Comparison of ENCODE assay signal across 8 cellular contexts in the genomic region with DNA sequence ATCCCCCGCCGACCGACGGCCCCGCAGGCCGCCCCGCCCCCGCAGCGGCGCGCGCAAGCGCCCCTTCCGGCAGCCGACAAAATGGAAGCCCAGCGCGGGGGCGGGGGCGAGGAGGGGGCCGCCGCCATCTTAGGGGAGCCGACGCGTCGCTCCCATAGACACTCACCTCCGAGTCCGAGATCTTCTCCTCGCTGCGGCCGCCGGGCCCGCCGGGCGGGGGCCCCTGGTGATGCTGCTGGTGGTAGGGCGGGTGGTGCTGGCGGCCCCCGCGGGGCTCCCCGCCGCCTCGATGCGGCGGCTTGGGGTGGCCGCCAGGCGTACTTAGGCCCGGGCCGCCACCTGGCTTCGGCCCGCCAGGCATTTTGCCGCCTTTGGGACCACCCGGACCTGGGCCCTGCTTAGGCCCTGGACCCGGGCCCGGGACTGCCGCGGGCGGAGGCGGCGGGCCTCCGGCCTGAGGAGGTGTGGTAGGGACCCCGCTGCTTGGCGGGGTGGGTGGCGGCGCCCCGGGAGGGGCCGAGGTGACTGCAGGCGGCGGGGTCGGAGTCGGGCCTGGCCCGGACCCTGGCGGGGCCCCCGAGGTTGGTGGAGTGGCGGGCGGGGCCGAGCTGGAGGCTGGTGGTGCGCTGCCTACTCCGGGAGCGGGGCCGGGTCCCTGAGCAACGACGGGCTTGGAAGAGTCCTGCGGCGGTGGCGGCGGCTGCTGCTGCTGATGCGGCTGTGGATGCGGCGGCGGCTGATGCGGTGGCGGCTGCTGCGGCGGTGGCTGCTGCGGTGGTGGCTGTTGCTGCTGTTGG. TPM values are rescaled to one million over a fixed set of nuclear protein-coding genes. Genes with fewer than 3 reads are reported as not detected.
A peak's percentile ranks its signal among the peaks of the same experiment; 100 is the strongest.
DNase-seq lines count a peak whose midpoint lies in the region; ATAC-seq, FAIRE-seq and TF ChIP-seq lines count a peak whose summit lies in the region.

No MANE protein-coding gene starts in this region.

- H4K5ac ChIP-seq in H9 (ENCODE audit: insufficient read length, low read depth, low read length) = peak overlapping the region; percentile 34

- no peak overlapping the region for H2BK12ac ChIP-seq in H9 (ENCODE audit: insufficient read length, low read depth, low read length)

- FAIRE-seq in pancreas (lab: Jason Lieb, UNC) = no peak

- peaks cover 15% of the 10 kb centered on the region for H3K27me3 Mint-ChIP-seq in H9 (ENCODE audit: low read depth)
- H3K27me3 Mint-ChIP-seq in activated naive CD8-positive, alpha-beta T cell = no peaks in the 10 kb centered on the region

- peak; percentile 55 for ATAC-seq in DND-41 (ENCODE audit: insufficient read depth, low read depth)
- ATAC-seq in Right ventricle myocardium inferior = peak; percentile 77
- peak; percentile 67 to 83 (median 76) for ATAC-seq in pancreas

- H3K27ac ChIP-seq in DND-41 (ENCODE audit: low read length) (peak overlapping the region; percentile 92), H9 (ENCODE audit: insufficient read length, low read depth, low read length) (no peak overlapping the region), pancreas (peak overlapping the region; percentile 96 to 99 (median 97)), thymus (ENCODE audit: low read depth) (peak overlapping the region; percentile 100)

- H2AFZ ChIP-seq in DND-41 (ENCODE audit: low read depth, low read length) = peak overlapping the region; percentile 41; the same call in 1 of the 2 replicates
- H2AFZ ChIP-seq in H9 (ENCODE audit: low read length) = no peak overlapping the region

- peak overlapping the region; percentile 100 for H4K91ac ChIP-seq in H9 (ENCODE audit: insufficient read length, low read depth, low read length)

- no peak overlapping the region for H2BK15ac ChIP-seq in H9 (ENCODE audit: low read depth, low read length)

- peak overlapping the region; percentile 92; the same call in 1 of the 2 replicates for H3K4ac ChIP-seq in H9 (ENCODE audit: low read depth, low read length)

- peak overlapping the region; percentile 96 for H3K14ac ChIP-seq in H9 (ENCODE audit: insufficient read depth, low read length)

- H3K23ac ChIP-seq in H9 (ENCODE audit: insufficient read length, low read depth, low read length) = no peak overlapping the region

- peak overlapping the region; percentile 70 for H3K4me2 ChIP-seq in DND-41 (ENCODE audit: insufficient read depth, low read length)
- H3K4me2 ChIP-seq in H9 (ENCODE audit: insufficient read depth, insufficient read length, low read length) = peak overlapping the region; percentile 87

- no peak overlapping the region for H4K8ac ChIP-seq in H9 (replicated peaks; ENCODE audit: insufficient read length, low read depth, low read length)

- no peaks in the 10 kb centered on the region for H3K27me3 ChIP-seq in DND-41 (ENCODE audit: insufficient read depth, low read length, poor library complexity)
- no peaks in the 10 kb centered on the region for H3K27me3 ChIP-seq in H9 (ENCODE audit: insufficient read depth, low read length)
- no peaks in the 10 kb centered on the region for H3K27me3 ChIP-seq in pancreas
- no peaks in the 10 kb centered on the region for H3K27me3 ChIP-seq in thymus (ENCODE audit: control insufficient read depth, insufficient read depth)

- H3K23me2 ChIP-seq in H9 (ENCODE audit: insufficient read length, low read depth, low read length, poor library complexity, severe bottlenecking) = peaks cover 9% of the 10 kb centered on the region

- H3K9me3 ChIP-seq in DND-41 (ENCODE audit: insufficient read depth, low read length, severe bottlenecking) = no peaks in the 10 kb centered on the region
- H3K9me3 ChIP-seq in H9 (ENCODE audit: control insufficient read depth, low read depth, low read length) = no peaks in the 10 kb centered on the region
- no peaks in the 10 kb centered on the region for H3K9me3 ChIP-seq in pancreas
- no peaks in the 10 kb centered on the region for H3K9me3 ChIP-seq in thymus (ENCODE audit: control insufficient read depth)

- no CpG with 5 or more reads among the region's 94 CpGs for WGBS in H9 (ENCODE audit: extremely low coverage, insufficient read length, low lambda C conversion rate)
- WGBS in pancreas, 2 donors = 1% methylated on average over 32 to 94 of the region's 94 CpGs
- WGBS in thymus = under 1% methylated on average over 94 of the region's 94 CpGs

- H3K36me3 ChIP-seq in DND-41 (ENCODE audit: insufficient read depth, low read length) = peaks cover 56% of the 10 kb centered on the region
- H3K36me3 ChIP-seq in pancreas = peaks cover 4 to 29% (median 28%) of the 10 kb centered on the region in 3 donors
- H3K36me3 ChIP-seq in thymus (ENCODE audit: control insufficient read depth, insufficient read depth) = peaks cover 33% of the 10 kb centered on the region

- H3K9me3 Mint-ChIP-seq in H9 = peaks cover 2 to 4% of the 10 kb centered on the region in 2 experiments; a peak in 3 of 5 replicates
- no peaks in the 10 kb centered on the region for H3K9me3 Mint-ChIP-seq in activated naive CD8-positive, alpha-beta T cell (ENCODE audit: low read depth)

- peak overlapping the region; percentile 98 to 100 (median 100) for H3K27ac Mint-ChIP-seq in H9
- H3K27ac Mint-ChIP-seq in activated naive CD8-positive, alpha-beta T cell = peak overlapping the region; percentile 96

- peak overlapping the region; percentile 74 for H2BK120ac ChIP-seq in H9 (ENCODE audit: low read depth, low read length, poor library complexity, severe bottlenecking)

- peaks cover 35 to 44% of the 10 kb centered on the region in 2 experiments for H3K4me1 Mint-ChIP-seq in H9
- H3K4me1 Mint-ChIP-seq in activated naive CD8-positive, alpha-beta T cell (ENCODE audit: low read depth) = peaks cover 46% of the 10 kb centered on the region

- H2BK5ac ChIP-seq in H9 (ENCODE audit: insufficient read length, low read length) = peak overlapping the region; percentile 73

- H3K79me2 ChIP-seq in DND-41 (ENCODE audit: insufficient read depth, low read length) (peaks cover 62% of the 10 kb centered on the region), H9 (ENCODE audit: insufficient read depth, low read length) (peaks cover 35% of the 10 kb centered on the region)

- H2BK20ac ChIP-seq in H9 (ENCODE audit: low read depth, low read length, poor library complexity, severe bottlenecking) = no peak overlapping the region

- H3K4me3 Mint-ChIP-seq in H9 = peak overlapping the region; percentile 95 to 98
- peak overlapping the region; percentile 97 for H3K4me3 Mint-ChIP-seq in activated naive CD8-positive, alpha-beta T cell

- H3K4me3 ChIP-seq in DND-41 (ENCODE audit: low read depth in 1 of 2, low read length in 2 of 2) (peak overlapping the region; percentile 85 to 93), pancreas (peak overlapping the region; percentile 99 to 100 (median 100)), thymus (ENCODE audit: low read length) (peak overlapping the region; percentile 100)

- H3K9ac ChIP-seq in DND-41 (ENCODE audit: low read depth, low read length) (peak overlapping the region; percentile 100), H9 (ENCODE audit: extremely low read depth, insufficient read length, low read length) (peak overlapping the region; percentile 95)

- H4K20me1 ChIP-seq in DND-41 (ENCODE audit: insufficient read depth, low read length) (peaks cover 47% of the 10 kb centered on the region), H9 (ENCODE audit: control insufficient read depth, insufficient read depth, insufficient read length) (no peaks in the 10 kb centered on the region)

- peak; percentile 7 for TF ChIP-seq CTCF in DND-41 (IDR thresholded peaks at IDR 0.05; ENCODE audit: borderline replicate concordance, extremely low read depth, low read length, poor library complexity, severe bottlenecking)
- peak; percentile 46 for TF ChIP-seq CTCF in H9 (conservative IDR thresholded peaks at IDR 0.05)
- TF ChIP-seq CTCF in pancreas (IDR thresholded peaks at IDR 0.05) = no peak

- H3K18ac ChIP-seq in H9 (ENCODE audit: insufficient read length, low read depth, low read length) = peak overlapping the region; percentile 99

- H3K4me1 ChIP-seq in DND-41 (ENCODE audit: insufficient read depth, low read length) (peaks cover 48% of the 10 kb centered on the region), H9 (ENCODE audit: insufficient read depth, low read length) (no peaks in the 10 kb centered on the region; the same call in 1 of the 2 replicates), pancreas (peaks cover 18 to 37% (median 31%) of the 10 kb centered on the region in 3 donors), thymus (ENCODE audit: control insufficient read depth, insufficient read depth, low read length) (peaks cover 10% of the 10 kb centered on the region)

- H3T11ph ChIP-seq in H9 (ENCODE audit: low read length) = no peak overlapping the region

- H3K56ac ChIP-seq in H9 (ENCODE audit: insufficient read length, low read depth, low read length) = no peak overlapping the region

- no peak overlapping the region for H2AK5ac ChIP-seq in H9 (ENCODE audit: insufficient read length, low read length)

- peak; percentile 86 for DNase-seq in DND-41
- DNase-seq in H9 = peak; percentile 73
- peak; percentile 55 for DNase-seq in MV-4-11 (lab: John Stamatoyannopoulos, UW)
- peak; percentile 35 for DNase-seq in SKM-1 (lab: John Stamatoyannopoulos, UW; ENCODE audit: unreplicated experiment)
- DNase-seq in Right ventricle myocardium inferior (ENCODE audit: missing footprints) = peak; percentile 95
- DNase-seq in pancreas = peak; percentile 81 to 94 (median 86)

- H3K79me1 ChIP-seq in H9 (ENCODE audit: insufficient read depth, low read depth, low read length, poor library complexity, severe bottlenecking) = no peaks in the 10 kb centered on the region

- peaks cover 45 to 48% (median 47%) of the 10 kb centered on the region in 3 experiments for H3K36me3 Mint-ChIP-seq in H9 (ENCODE audit: insufficient read depth in 1 of 3, low read depth in 3 of 3)
- peaks cover 32% of the 10 kb centered on the region for H3K36me3 Mint-ChIP-seq in activated naive CD8-positive, alpha-beta T cell

- intact Hi-C loops in Right ventricle myocardium inferior (cut with DNase I) = loop anchor here (5.0 to 10.0 kb wide), 3 partner anchors 75 to 363 kb away; partner anchors contain the start of genes KIAA0319L, NCDN, ZMYM4 and ZMYM6
- intact Hi-C loops in pancreas (cut with DNase I) = loop anchor here in 1 of 3 donors (10.0 kb wide), 1 partner anchor 103 kb away; no protein-coding TSS in a partner anchor

RNA-seq across cellular contexts. Expression of gene SFPQ, which starts 0.7 kb away (rescaled TPM):
- 547 and 573 TPM in 2 replicates for total RNA-seq in H9 (2021)
- total RNA-seq in Right ventricle myocardium inferior = 79.2 TPM
- 100 to 1,000 TPM in 2 of 6 donors, 10 to 100 TPM in 4; 63.4 to 112 (median 84.7) TPM for total RNA-seq in pancreas
- polyA plus RNA-seq in pancreas = 100 to 1,000 TPM; 190 to 267 TPM
- 327 TPM for polyA plus RNA-seq in thymus

Comparison
In these comparisons a context has a peak if more than half of its experiments do, and no peak if none do; other contexts are left out.
1. DNase-seq: peak in every context shown above with its lines; median percentile 95 in Right ventricle myocardium inferior; 86 in pancreas; 86 in DND-41; 73 in H9; 55 in MV-4-11; 35 in SKM-1.
2. CTCF ChIP-seq: peak in DND-41 (single experiment) and H9 (single experiment); none in pancreas (0 of 4).
3. Peak in every context shown above with its lines, with median percentiles within 50 percentile points of each other: ATAC-seq and H3K4me3 ChIP-seq.